In the genomic region with DNA sequence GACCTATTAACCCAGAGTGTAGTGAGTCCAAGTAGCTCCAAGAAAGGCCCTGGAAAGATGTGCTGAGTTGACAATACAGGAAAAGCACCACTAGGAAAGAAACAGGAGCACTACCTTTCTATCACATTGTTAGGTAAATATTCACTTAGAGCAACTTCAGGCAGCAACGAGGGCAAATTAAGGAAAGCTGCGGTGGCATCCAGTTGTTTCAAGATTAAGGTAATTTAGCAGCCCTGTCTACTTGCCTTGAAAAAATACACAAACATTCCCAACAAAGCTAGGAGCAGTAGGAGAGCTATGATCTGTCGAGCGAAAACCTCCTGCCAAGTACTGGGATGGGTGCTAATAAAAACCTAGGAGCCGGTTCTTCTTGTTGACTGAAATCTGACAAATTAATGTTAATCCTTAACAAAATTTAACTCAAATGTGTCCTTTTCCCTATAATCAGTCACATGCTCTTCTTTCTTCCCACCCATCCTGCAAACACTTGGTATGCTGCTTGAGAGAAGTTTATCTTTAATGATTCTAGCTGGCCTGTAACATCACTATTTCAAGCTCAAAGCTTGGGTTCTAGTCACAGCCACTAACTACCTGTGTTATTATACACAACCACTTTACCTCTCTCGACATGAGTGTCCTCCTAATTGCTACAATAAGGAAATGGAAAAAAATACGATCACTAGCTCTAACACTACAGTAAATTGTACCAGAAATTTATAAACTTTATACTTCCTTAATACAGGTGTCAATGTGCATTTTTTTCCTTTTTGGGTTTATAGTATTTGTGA, we compare ENCODE assay signal across 2 cellular contexts.
TF ChIP-seq lines count a peak whose summit lies in the region.

No MANE protein-coding gene starts in this region.

TF ChIP-seq in SK-N-SH, 30 proteins besides CTCF, POLR2A, EP300 and RAD21 (continued from another document):
- TF ChIP-seq, protein P1, sequence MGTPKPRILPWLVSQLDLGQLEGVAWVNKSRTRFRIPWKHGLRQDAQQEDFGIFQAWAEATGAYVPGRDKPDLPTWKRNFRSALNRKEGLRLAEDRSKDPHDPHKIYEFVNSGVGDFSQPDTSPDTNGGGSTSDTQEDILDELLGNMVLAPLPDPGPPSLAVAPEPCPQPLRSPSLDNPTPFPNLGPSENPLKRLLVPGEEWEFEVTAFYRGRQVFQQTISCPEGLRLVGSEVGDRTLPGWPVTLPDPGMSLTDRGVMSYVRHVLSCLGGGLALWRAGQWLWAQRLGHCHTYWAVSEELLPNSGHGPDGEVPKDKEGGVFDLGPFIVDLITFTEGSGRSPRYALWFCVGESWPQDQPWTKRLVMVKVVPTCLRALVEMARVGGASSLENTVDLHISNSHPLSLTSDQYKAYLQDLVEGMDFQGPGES (IDR thresholded peaks at IDR 0.05; ENCODE audit: low read depth, low read length), result no peak
- TF ChIP-seq FOXJ3 (CRISPR knock-in tag; IDR thresholded peaks at IDR 0.05) (no peak), RCOR1 (IDR thresholded peaks at IDR 0.05; ENCODE audit: low read length) (no peak), MXI1 (IDR thresholded peaks at IDR 0.05; ENCODE audit: low read depth, low read length) (no peak), TCF12 (IDR thresholded peaks at IDR 0.05) (no peak), EZH2phosphoT487 (IDR thresholded peaks at IDR 0.05; ENCODE audit: borderline replicate concordance, low read depth) (no peak), FOXM1 (IDR thresholded peaks at IDR 0.05; ENCODE audit: low read depth) (no peak)
- TF ChIP-seq, protein P2, sequence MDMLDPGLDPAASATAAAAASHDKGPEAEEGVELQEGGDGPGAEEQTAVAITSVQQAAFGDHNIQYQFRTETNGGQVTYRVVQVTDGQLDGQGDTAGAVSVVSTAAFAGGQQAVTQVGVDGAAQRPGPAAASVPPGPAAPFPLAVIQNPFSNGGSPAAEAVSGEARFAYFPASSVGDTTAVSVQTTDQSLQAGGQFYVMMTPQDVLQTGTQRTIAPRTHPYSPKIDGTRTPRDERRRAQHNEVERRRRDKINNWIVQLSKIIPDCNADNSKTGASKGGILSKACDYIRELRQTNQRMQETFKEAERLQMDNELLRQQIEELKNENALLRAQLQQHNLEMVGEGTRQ (IDR thresholded peaks at IDR 0.05; ENCODE audit: borderline replicate concordance, low read depth, low read length), result no peak
- TF ChIP-seq, protein P3, sequence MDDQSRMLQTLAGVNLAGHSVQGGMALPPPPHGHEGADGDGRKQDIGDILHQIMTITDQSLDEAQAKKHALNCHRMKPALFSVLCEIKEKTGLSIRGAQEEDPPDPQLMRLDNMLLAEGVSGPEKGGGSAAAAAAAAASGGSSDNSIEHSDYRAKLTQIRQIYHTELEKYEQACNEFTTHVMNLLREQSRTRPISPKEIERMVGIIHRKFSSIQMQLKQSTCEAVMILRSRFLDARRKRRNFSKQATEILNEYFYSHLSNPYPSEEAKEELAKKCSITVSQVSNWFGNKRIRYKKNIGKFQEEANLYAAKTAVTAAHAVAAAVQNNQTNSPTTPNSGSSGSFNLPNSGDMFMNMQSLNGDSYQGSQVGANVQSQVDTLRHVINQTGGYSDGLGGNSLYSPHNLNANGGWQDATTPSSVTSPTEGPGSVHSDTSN (IDR thresholded peaks at IDR 0.05), result no peak

TF ChIP-seq in SK-N-SH treated with all-trans-retinoic acid at 6 μM for 48 hours, 23 proteins besides CTCF, POLR2A, EP300 and RAD21 (continued from another document):
- TF ChIP-seq, protein P4, sequence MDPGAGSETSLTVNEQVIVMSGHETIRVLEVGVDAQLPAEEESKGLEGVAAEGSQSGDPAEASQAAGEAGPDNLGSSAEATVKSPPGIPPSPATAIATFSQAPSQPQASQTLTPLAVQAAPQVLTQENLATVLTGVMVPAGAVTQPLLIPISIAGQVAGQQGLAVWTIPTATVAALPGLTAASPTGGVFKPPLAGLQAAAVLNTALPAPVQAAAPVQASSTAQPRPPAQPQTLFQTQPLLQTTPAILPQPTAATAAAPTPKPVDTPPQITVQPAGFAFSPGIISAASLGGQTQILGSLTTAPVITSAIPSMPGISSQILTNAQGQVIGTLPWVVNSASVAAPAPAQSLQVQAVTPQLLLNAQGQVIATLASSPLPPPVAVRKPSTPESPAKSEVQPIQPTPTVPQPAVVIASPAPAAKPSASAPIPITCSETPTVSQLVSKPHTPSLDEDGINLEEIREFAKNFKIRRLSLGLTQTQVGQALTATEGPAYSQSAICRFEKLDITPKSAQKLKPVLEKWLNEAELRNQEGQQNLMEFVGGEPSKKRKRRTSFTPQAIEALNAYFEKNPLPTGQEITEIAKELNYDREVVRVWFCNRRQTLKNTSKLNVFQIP (CRISPR knock-in tag; IDR thresholded peaks at IDR 0.05; ENCODE audit: borderline replicate concordance, low read depth), result no peak
- TF ChIP-seq, protein P5, sequence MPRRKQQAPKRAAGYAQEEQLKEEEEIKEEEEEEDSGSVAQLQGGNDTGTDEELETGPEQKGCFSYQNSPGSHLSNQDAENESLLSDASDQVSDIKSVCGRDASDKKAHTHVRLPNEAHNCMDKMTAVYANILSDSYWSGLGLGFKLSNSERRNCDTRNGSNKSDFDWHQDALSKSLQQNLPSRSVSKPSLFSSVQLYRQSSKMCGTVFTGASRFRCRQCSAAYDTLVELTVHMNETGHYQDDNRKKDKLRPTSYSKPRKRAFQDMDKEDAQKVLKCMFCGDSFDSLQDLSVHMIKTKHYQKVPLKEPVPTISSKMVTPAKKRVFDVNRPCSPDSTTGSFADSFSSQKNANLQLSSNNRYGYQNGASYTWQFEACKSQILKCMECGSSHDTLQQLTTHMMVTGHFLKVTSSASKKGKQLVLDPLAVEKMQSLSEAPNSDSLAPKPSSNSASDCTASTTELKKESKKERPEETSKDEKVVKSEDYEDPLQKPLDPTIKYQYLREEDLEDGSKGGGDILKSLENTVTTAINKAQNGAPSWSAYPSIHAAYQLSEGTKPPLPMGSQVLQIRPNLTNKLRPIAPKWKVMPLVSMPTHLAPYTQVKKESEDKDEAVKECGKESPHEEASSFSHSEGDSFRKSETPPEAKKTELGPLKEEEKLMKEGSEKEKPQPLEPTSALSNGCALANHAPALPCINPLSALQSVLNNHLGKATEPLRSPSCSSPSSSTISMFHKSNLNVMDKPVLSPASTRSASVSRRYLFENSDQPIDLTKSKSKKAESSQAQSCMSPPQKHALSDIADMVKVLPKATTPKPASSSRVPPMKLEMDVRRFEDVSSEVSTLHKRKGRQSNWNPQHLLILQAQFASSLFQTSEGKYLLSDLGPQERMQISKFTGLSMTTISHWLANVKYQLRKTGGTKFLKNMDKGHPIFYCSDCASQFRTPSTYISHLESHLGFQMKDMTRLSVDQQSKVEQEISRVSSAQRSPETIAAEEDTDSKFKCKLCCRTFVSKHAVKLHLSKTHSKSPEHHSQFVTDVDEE (CRISPR knock-in tag; IDR thresholded peaks at IDR 0.05), result no peak
- TF ChIP-seq, protein P6, sequence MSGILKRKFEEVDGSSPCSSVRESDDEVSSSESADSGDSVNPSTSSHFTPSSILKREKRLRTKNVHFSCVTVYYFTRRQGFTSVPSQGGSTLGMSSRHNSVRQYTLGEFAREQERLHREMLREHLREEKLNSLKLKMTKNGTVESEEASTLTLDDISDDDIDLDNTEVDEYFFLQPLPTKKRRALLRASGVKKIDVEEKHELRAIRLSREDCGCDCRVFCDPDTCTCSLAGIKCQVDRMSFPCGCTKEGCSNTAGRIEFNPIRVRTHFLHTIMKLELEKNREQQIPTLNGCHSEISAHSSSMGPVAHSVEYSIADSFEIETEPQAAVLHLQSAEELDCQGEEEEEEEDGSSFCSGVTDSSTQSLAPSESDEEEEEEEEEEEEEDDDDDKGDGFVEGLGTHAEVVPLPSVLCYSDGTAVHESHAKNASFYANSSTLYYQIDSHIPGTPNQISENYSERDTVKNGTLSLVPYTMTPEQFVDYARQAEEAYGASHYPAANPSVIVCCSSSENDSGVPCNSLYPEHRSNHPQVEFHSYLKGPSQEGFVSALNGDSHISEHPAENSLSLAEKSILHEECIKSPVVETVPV (CRISPR knock-in tag; IDR thresholded peaks at IDR 0.05), result no peak
- TF ChIP-seq ARNTL (CRISPR knock-in tag; IDR thresholded peaks at IDR 0.05; ENCODE audit: borderline replicate concordance, low read depth) (no peak), ZNF70 (CRISPR knock-in tag; IDR thresholded peaks at IDR 0.05) (no peak)
